In genomic region chr2:186780701-186781316, GRCh38 we compare ENCODE assay signal across 10 cellular contexts.
DNase-seq lines count a peak whose midpoint lies in the region; ATAC-seq, FAIRE-seq and TF ChIP-seq lines count a peak whose summit lies in the region.
"Had no signal": no experiment of that assay in that cellular context is flagged by ENCODE, and none has a peak within 500 bp of the region (broad histone marks: within the 10 kb centered on the region; RNA-seq: fewer than 3 reads in every experiment).

No MANE protein-coding gene starts in this region.

- H3K4me3 ChIP-seq in SJCRH30 = no peak overlapping the region

- no peak overlapping the region for H3K27ac ChIP-seq in SJCRH30

- H3K9me3 ChIP-seq in SJCRH30 (replicated peaks) = peaks cover 6% of the 10 kb centered on the region

- no peaks in the 10 kb centered on the region for H3K36me3 ChIP-seq in SJCRH30

- no peak for ATAC-seq in HG03457 (IDR thresholded peaks at IDR 0.05; ENCODE audit: unreplicated experiment)
- no peak for ATAC-seq in activated CD4-positive, CD25-positive, alpha-beta regulatory T cell treated with anti-CD3 and anti-CD28 coated beads, Interleukin-2, amount 50 U/mL, for 24 hours
- ATAC-seq: naive thymus-derived CD4-positive, alpha-beta T cell had no signal

- no peak for FAIRE-seq in D721Med (lab: Jason Lieb, UNC)

- TF ChIP-seq CTCF in D721Med (IDR thresholded peaks at IDR 0.05; ENCODE audit: insufficient read depth, missing control alignments) = peak; percentile 52

- DNase-seq in D721Med (ENCODE audit: insufficient read length, low spot score) = no peak
- DNase-seq in HS-5 (ENCODE audit: low read depth) = peak; percentile 4
- DNase-seq in SJCRH30 = peak; percentile 65 to 83
- DNase-seq in iPS-NIHi11 (ENCODE audit: low spot score) = peak; percentile 59
- DNase-seq in middle frontal gyrus (ENCODE audit: extremely low spot score, low spot score) = no peak
- no peak for DNase-seq in superior temporal gyrus (ENCODE audit: extremely low spot score)
- DNase-seq: caudate nucleus; naive thymus-derived CD4-positive, alpha-beta T cell had no signal

- H3K27me3 ChIP-seq in SJCRH30 = no peaks in the 10 kb centered on the region

- no peaks in the 10 kb centered on the region for H3K4me1 ChIP-seq in SJCRH30

Comparison
In these comparisons a context has a peak if more than half of its experiments do, and no peak if none do; other contexts are left out.
1. DNase-seq: peak in HS-5 (single experiment), SJCRH30 (2 of 2) and iPS-NIHi11 (single experiment); none in D721Med (single experiment), middle frontal gyrus (single experiment) and superior temporal gyrus (single experiment).